In genomic region chr5:5711112-5711511, GRCh38 we compare ENCODE assay signal across 22 cellular contexts.
"Had no signal": no experiment of that assay in that cellular context is flagged by ENCODE, and none has a peak within 500 bp of the region (broad histone marks: within the 10 kb centered on the region; RNA-seq: fewer than 3 reads in every experiment).

No MANE protein-coding gene starts in this region.

- H3K36me3 Mint-ChIP-seq: activated naive CD8-positive, alpha-beta T cell; brain; natural killer cell treated with Interleukin-12 subunit alpha and Interleukin-12 subunit beta and Interleukin-15 and Interleukin-18, amount 100 ng/mL, for 72 hours had no signal

- H3K27me3 Mint-ChIP-seq: natural killer cell treated with Interleukin-12 subunit alpha and Interleukin-12 subunit beta and Interleukin-15 and Interleukin-18, amount 100 ng/mL, for 72 hours; stimulated activated memory B cell treated with anti-CD40 and anti-IgM and Interleukin-4, amounts not matched to agents 10 μg/mL and 1 μg/mL and 100 μg/mL, for 72 hours had no signal

- H3K4me3 Mint-ChIP-seq: activated CD4-positive, alpha-beta T cell treated with anti-CD3 and anti-CD28 coated beads, Interleukin-2, amount 10 ng/mL, durations not matched to agents 24 days and 14 days; activated CD8-positive, alpha-beta T cell treated with anti-CD3 and anti-CD28 coated beads, Interleukin-2, amount 10 ng/mL, durations not matched to agents 7 days and 5 days; activated naive CD8-positive, alpha-beta T cell; activated T-cell treated with anti-CD3 and anti-CD28 coated beads, Interleukin-2, amount 50 U/mL, for 72 hours; brain; natural killer cell treated with Interleukin-12 subunit alpha and Interleukin-12 subunit beta and Interleukin-15 and Interleukin-18, amount 100 ng/mL, for 72 hours; stimulated activated memory B cell treated with anti-CD40 and anti-IgM and Interleukin-4, amounts not matched to agents 10 μg/mL and 1 μg/mL and 100 μg/mL, for 72 hours had no signal

- H3K36me3 ChIP-seq: colonic mucosa, esophagus squamous epithelium, right atrium auricular region, transverse colon had no signal

- H3K4me1 ChIP-seq: colonic mucosa, esophagus squamous epithelium, right atrium auricular region, transverse colon had no signal

- H3K4me3 ChIP-seq: colonic mucosa, esophagus squamous epithelium, hepatocyte, right atrium auricular region, transverse colon had no signal

- ATAC-seq: activated CD8-positive, alpha-beta T cell treated with anti-CD3 and anti-CD28 coated beads, Interleukin-2, amount 10 ng/mL, durations not matched to agents 7 days and 5 days; activated T-cell treated with anti-CD3 and anti-CD28 coated beads, Interleukin-2, amount 50 U/mL, for 72 hours; natural killer cell treated with Interleukin-12 subunit alpha and Interleukin-12 subunit beta and Interleukin-15 and Interleukin-18, amount 100 ng/mL, for 72 hours; stimulated activated memory B cell treated with anti-CD40 and anti-IgM and Interleukin-4, amounts not matched to agents 10 μg/mL and 1 μg/mL and 100 μg/mL, for 72 hours had no signal

- H3K79me2 ChIP-seq: hepatocyte had no signal

- H3K4me2 ChIP-seq: hepatocyte had no signal

- H3K9me3 Mint-ChIP-seq: activated CD4-positive, alpha-beta T cell treated with anti-CD3 and anti-CD28 coated beads, Interleukin-2, amount 10 ng/mL, durations not matched to agents 24 days and 14 days; activated T-cell treated with anti-CD3 and anti-CD28 coated beads, Interleukin-2, amount 50 U/mL, for 72 hours; natural killer cell treated with Interleukin-12 subunit alpha and Interleukin-12 subunit beta and Interleukin-15 and Interleukin-18, amount 100 ng/mL, for 72 hours had no signal

- H3K27ac Mint-ChIP-seq: activated CD4-positive, alpha-beta T cell treated with anti-CD3 and anti-CD28 coated beads, Interleukin-2, amount 10 ng/mL, durations not matched to agents 24 days and 14 days; activated CD8-positive, alpha-beta T cell treated with anti-CD3 and anti-CD28 coated beads, Interleukin-2, amount 10 ng/mL, durations not matched to agents 7 days and 5 days; activated naive CD8-positive, alpha-beta T cell; activated T-cell treated with anti-CD3 and anti-CD28 coated beads, Interleukin-2, amount 50 U/mL, for 72 hours; natural killer cell treated with Interleukin-12 subunit alpha and Interleukin-12 subunit beta and Interleukin-15 and Interleukin-18, amount 100 ng/mL, for 72 hours; progenitor cell of endocrine pancreas; stimulated activated memory B cell treated with anti-CD40 and anti-IgM and Interleukin-4, amounts not matched to agents 10 μg/mL and 1 μg/mL and 100 μg/mL, for 72 hours had no signal

- H3K27ac ChIP-seq: colonic mucosa, esophagus squamous epithelium, hepatocyte, right atrium auricular region, transverse colon had no signal

- FAIRE-seq: TTC549 had no signal

- H3K9me3 ChIP-seq: colonic mucosa, esophagus squamous epithelium, right atrium auricular region, transverse colon had no signal

- H3K4me1 Mint-ChIP-seq: activated CD4-positive, alpha-beta T cell treated with anti-CD3 and anti-CD28 coated beads, Interleukin-2, amount 10 ng/mL, durations not matched to agents 24 days and 14 days had no signal

- DNase-seq: activated CD4-positive, alpha-beta T cell treated with anti-CD3 and anti-CD28 coated beads, Interleukin-2, amount 10 ng/mL, durations not matched to agents 24 days and 14 days; activated CD4-positive, CD25-positive, alpha-beta regulatory T cell; activated CD8-positive, alpha-beta memory T cell treated with anti-CD3 and anti-CD28 coated beads, Interleukin-2, amount 50 U/mL, for 4 hours; activated CD8-positive, alpha-beta T cell treated with anti-CD3 and anti-CD28 coated beads, Interleukin-2, amount 10 ng/mL, durations not matched to agents 7 days and 5 days; activated gamma-delta T cell; activated T-cell treated with anti-CD3 and anti-CD28 coated beads, Interleukin-2, amount 50 U/mL, for 72 hours; amniotic stem cell; central memory CD4-positive, alpha-beta T cell; colonic mucosa; esophagus squamous epithelium; mesenchymal stem cell; occipital lobe; stimulated activated CD4-positive, alpha-beta T cell treated with anti-CD3 and anti-CD28 coated beads, Interleukin-2, amount 100 ng/mL, for 48 hours; transverse colon had no signal

- H3K27me3 ChIP-seq: colonic mucosa, esophagus squamous epithelium, hepatocyte, right atrium auricular region, transverse colon had no signal

- H2AFZ ChIP-seq: hepatocyte had no signal
